In genomic region chr16:410516-411178, GRCh38 we compare ENCODE assay signal across 20 cellular contexts. TPM values are rescaled to one million over a fixed set of nuclear protein-coding genes. Genes with fewer than 3 reads are reported as not detected.
DNase-seq lines count a peak whose midpoint lies in the region; ATAC-seq and TF ChIP-seq lines count a peak whose summit lies in the region.
"Had no signal": no experiment of that assay in that cellular context is flagged by ENCODE, and none has a peak within 500 bp of the region (broad histone marks: within the 10 kb centered on the region; RNA-seq: fewer than 3 reads in every experiment).

No MANE protein-coding gene starts in this region.

- no peaks in the 10 kb centered on the region for H3K27me3 Mint-ChIP-seq in natural killer cell treated with Interleukin-12 subunit alpha and Interleukin-12 subunit beta and Interleukin-15 and Interleukin-18, amount 100 ng/mL, for 72 hours
- H3K27me3 Mint-ChIP-seq in natural killer cell (ENCODE audit: low read depth in 2 of 2) = no peaks in the 10 kb centered on the region
- no peaks in the 10 kb centered on the region for H3K27me3 Mint-ChIP-seq in activated CD4-positive, alpha-beta memory T cell treated with anti-CD3 and anti-CD28 coated beads, Interleukin-2, amount 10 ng/mL, durations not matched to agents 7 days and 5 days
- H3K27me3 Mint-ChIP-seq: IgD-negative memory B cell had no signal

- no peak for DNase-seq in natural killer cell treated with Interleukin-12 subunit alpha and Interleukin-12 subunit beta and Interleukin-15 and Interleukin-18, amount 100 ng/mL, for 72 hours (ENCODE audit: low spot score)
- DNase-seq in natural killer cell (no peak), adrenal gland (peak; percentile 43 to 81 (median 79)), left kidney (ENCODE audit: low read depth, low spot score) (peak; percentile 77), DMS153 (lab: John Stamatoyannopoulos, UW) (no peak)
- DNase-seq in activated CD4-positive, alpha-beta memory T cell treated with anti-CD3 and anti-CD28 coated beads, Interleukin-2, amount 10 ng/mL, durations not matched to agents 7 days and 5 days = no peak
- DNase-seq: C1 segment of cervical spinal cord; CD8-positive, alpha-beta T cell; GOT3; Karpas-422; MV-4-11; NCI-H1417; NCI-H1930; NCI-H69; PC-9; RPMI8226 had no signal

- no peak overlapping the region for H3K4me3 Mint-ChIP-seq in natural killer cell treated with Interleukin-12 subunit alpha and Interleukin-12 subunit beta and Interleukin-15 and Interleukin-18, amount 100 ng/mL, for 72 hours
- no peak overlapping the region for H3K4me3 Mint-ChIP-seq in natural killer cell
- no peak overlapping the region for H3K4me3 Mint-ChIP-seq in activated CD4-positive, alpha-beta memory T cell treated with anti-CD3 and anti-CD28 coated beads, Interleukin-2, amount 10 ng/mL, durations not matched to agents 7 days and 5 days
- H3K4me3 Mint-ChIP-seq: CD8-positive, alpha-beta T cell; IgD-negative memory B cell had no signal

- H3K4me1 ChIP-seq in adrenal gland (replicated peaks in 1 of 2) = peaks cover 0 to 8% of the 10 kb centered on the region in 2 donors

- peak overlapping the region in 3 of 5 donors; percentile 0 to 75 (median 60) for H3K27ac ChIP-seq in adrenal gland
- H3K27ac ChIP-seq: PC-9 had no signal

- no peaks in the 10 kb centered on the region for H3K36me3 ChIP-seq in adrenal gland (replicated peaks in 1 of 2)

- WGBS in adrenal gland, 4 donors = 44 to 66% (median 63%) methylated on average over 9 to 36 of the region's 36 CpGs

- H3K36me3 Mint-ChIP-seq in natural killer cell treated with Interleukin-12 subunit alpha and Interleukin-12 subunit beta and Interleukin-15 and Interleukin-18, amount 100 ng/mL, for 72 hours = no peaks in the 10 kb centered on the region
- H3K36me3 Mint-ChIP-seq in natural killer cell = no peaks in the 10 kb centered on the region
- H3K36me3 Mint-ChIP-seq in activated CD4-positive, alpha-beta memory T cell treated with anti-CD3 and anti-CD28 coated beads, Interleukin-2, amount 10 ng/mL, durations not matched to agents 7 days and 5 days (ENCODE audit: low read depth) = no peaks in the 10 kb centered on the region
- H3K36me3 Mint-ChIP-seq: CD8-positive, alpha-beta T cell; IgD-negative memory B cell had no signal

- TF ChIP-seq POLR2A in adrenal gland (IDR thresholded peaks at IDR 0.05) = peak in 1 of 2 donors; percentile 15

- H3K4me1 Mint-ChIP-seq in natural killer cell treated with Interleukin-12 subunit alpha and Interleukin-12 subunit beta and Interleukin-15 and Interleukin-18, amount 100 ng/mL, for 72 hours (ENCODE audit: low read depth in 2 of 2) = no peaks in the 10 kb centered on the region
- no peaks in the 10 kb centered on the region for H3K4me1 Mint-ChIP-seq in natural killer cell
- H3K4me1 Mint-ChIP-seq in activated CD4-positive, alpha-beta memory T cell treated with anti-CD3 and anti-CD28 coated beads, Interleukin-2, amount 10 ng/mL, durations not matched to agents 7 days and 5 days = no peaks in the 10 kb centered on the region
- H3K4me1 Mint-ChIP-seq: IgD-negative memory B cell had no signal

- CTCF ChIA-PET in activated CD4-positive, alpha-beta memory T cell treated with anti-CD3 and anti-CD28 coated beads, Interleukin-2, amount 10 ng/mL, durations not matched to agents 7 days and 5 days (lab: Charles Lee) = no interaction called here

- intact Hi-C loops in natural killer cell (cut with micrococcal nuclease) (no loop called here), adrenal gland (cut with DNase I) (no loop called here)

- no peaks in the 10 kb centered on the region for H3K9me3 Mint-ChIP-seq in natural killer cell treated with Interleukin-12 subunit alpha and Interleukin-12 subunit beta and Interleukin-15 and Interleukin-18, amount 100 ng/mL, for 72 hours
- no peaks in the 10 kb centered on the region for H3K9me3 Mint-ChIP-seq in natural killer cell
- no peaks in the 10 kb centered on the region for H3K9me3 Mint-ChIP-seq in activated CD4-positive, alpha-beta memory T cell treated with anti-CD3 and anti-CD28 coated beads, Interleukin-2, amount 10 ng/mL, durations not matched to agents 7 days and 5 days
- H3K9me3 Mint-ChIP-seq: CD8-positive, alpha-beta T cell; IgD-negative memory B cell had no signal

- POLR2A ChIA-PET in activated CD4-positive, alpha-beta memory T cell treated with anti-CD3 and anti-CD28 coated beads, Interleukin-2, amount 10 ng/mL, durations not matched to agents 7 days and 5 days (lab: Charles Lee) = no interaction called here

- no peak overlapping the region for H3K4me3 ChIP-seq in adrenal gland
- H3K4me3 ChIP-seq: PC-9 had no signal

- peak; percentile 18 to 37 for ATAC-seq in natural killer cell treated with Interleukin-12 subunit alpha and Interleukin-12 subunit beta and Interleukin-15 and Interleukin-18, amount 100 ng/mL, for 72 hours
- ATAC-seq in natural killer cell (no peak), HG02870 (IDR thresholded peaks at IDR 0.05; ENCODE audit: unreplicated experiment) (no peak)
- ATAC-seq: CD8-positive, alpha-beta T cell; HCT116; SK-N-SH treated with all-trans-retinoic acid at 6 μM for 48 hours had no signal

- no peak overlapping the region for H3K27ac Mint-ChIP-seq in natural killer cell treated with Interleukin-12 subunit alpha and Interleukin-12 subunit beta and Interleukin-15 and Interleukin-18, amount 100 ng/mL, for 72 hours
- H3K27ac Mint-ChIP-seq in natural killer cell = no peak overlapping the region
- H3K27ac Mint-ChIP-seq in activated CD4-positive, alpha-beta memory T cell treated with anti-CD3 and anti-CD28 coated beads, Interleukin-2, amount 10 ng/mL, durations not matched to agents 7 days and 5 days = no peak overlapping the region
- H3K27ac Mint-ChIP-seq: CD8-positive, alpha-beta T cell; IgD-negative memory B cell had no signal

- no peaks in the 10 kb centered on the region for H3K27me3 ChIP-seq in adrenal gland

- TF ChIP-seq CTCF in natural killer cell (IDR thresholded peaks at IDR 0.05) = no peak
- TF ChIP-seq CTCF in adrenal gland (IDR thresholded peaks at IDR 0.05) = no peak

- H3K9me3 ChIP-seq in adrenal gland (replicated peaks in 1 of 3) = no peaks in the 10 kb centered on the region

RNA-seq across cellular contexts. Expression of gene DECR2, which starts 9.0 kb away (rescaled TPM):
- total RNA-seq in natural killer cell treated with Interleukin-12 subunit alpha and Interleukin-12 subunit beta and Interleukin-15 and Interleukin-18, amount 100 ng/mL, for 72 hours = 10 to 100 TPM in 1 of 2 donors, 1 to 10 TPM in 1; 4.5 to 28.6 TPM
- total RNA-seq in natural killer cell (10 to 100 TPM in 2 of 3 donors, 1 to 10 TPM in 1; 9.5 to 13.0 (median 12.9) TPM), adrenal gland (10 to 100 TPM; 29.6 to 65.5 (median 41.7) TPM)
- 100 to 1,000 TPM in 2 of 3 donors, 1 to 10 TPM in 1; 5.9 to 143 (median 105) TPM for polyA plus RNA-seq in adrenal gland
- 1 to 10 TPM; 3.0 to 3.3 TPM for total RNA-seq in activated CD4-positive, alpha-beta memory T cell treated with anti-CD3 and anti-CD28 coated beads, Interleukin-2, amount 10 ng/mL, durations not matched to agents 7 days and 5 days

RNA-seq across cellular contexts. Expression of gene NME4, which starts 13.6 kb away (rescaled TPM):
- 1 to 10 TPM; 2.7 to 9.1 TPM for total RNA-seq in natural killer cell treated with Interleukin-12 subunit alpha and Interleukin-12 subunit beta and Interleukin-15 and Interleukin-18, amount 100 ng/mL, for 72 hours
- total RNA-seq in natural killer cell = 10 to 100 TPM; 10.7 to 27.4 (median 25.4) TPM
- total RNA-seq in adrenal gland = 100 to 1,000 TPM; 127 to 214 (median 157) TPM
- 100 to 1,000 TPM in 2 of 3 donors, 10 to 100 TPM in 1; 67.8 to 492 (median 347) TPM for polyA plus RNA-seq in adrenal gland
- total RNA-seq in activated CD4-positive, alpha-beta memory T cell treated with anti-CD3 and anti-CD28 coated beads, Interleukin-2, amount 10 ng/mL, durations not matched to agents 7 days and 5 days = 10 to 100 TPM; 33.9 to 34.0 TPM

RNA-seq across cellular contexts. Expression of gene RAB11FIP3, which starts 14.8 kb away (rescaled TPM):
- 10 to 100 TPM; 21.9 to 53.4 TPM for total RNA-seq in natural killer cell treated with Interleukin-12 subunit alpha and Interleukin-12 subunit beta and Interleukin-15 and Interleukin-18, amount 100 ng/mL, for 72 hours
- total RNA-seq in natural killer cell (10 to 100 TPM; 51.0 to 61.2 (median 55.3) TPM), adrenal gland (10 to 100 TPM; 28.1 to 53.0 (median 40.8) TPM)
- polyA plus RNA-seq in adrenal gland = 10 to 100 TPM; 12.7 to 63.4 (median 44.2) TPM
- 10 to 100 TPM; 21.2 to 25.4 TPM for total RNA-seq in activated CD4-positive, alpha-beta memory T cell treated with anti-CD3 and anti-CD28 coated beads, Interleukin-2, amount 10 ng/mL, durations not matched to agents 7 days and 5 days

RNA-seq across cellular contexts. Expression of gene PGAP6, which starts 28.9 kb away (rescaled TPM):
- 10 to 100 TPM; 39.4 to 46.8 TPM for total RNA-seq in natural killer cell treated with Interleukin-12 subunit alpha and Interleukin-12 subunit beta and Interleukin-15 and Interleukin-18, amount 100 ng/mL, for 72 hours
- total RNA-seq in natural killer cell (10 to 100 TPM; 48.0 to 66.7 (median 54.2) TPM), adrenal gland (10 to 100 TPM; 31.7 to 66.7 (median 47.5) TPM)
- polyA plus RNA-seq in adrenal gland = 10 to 100 TPM; 18.2 to 55.5 (median 39.0) TPM
- total RNA-seq in activated CD4-positive, alpha-beta memory T cell treated with anti-CD3 and anti-CD28 coated beads, Interleukin-2, amount 10 ng/mL, durations not matched to agents 7 days and 5 days = 10 to 100 TPM; 59.2 to 59.9 TPM

RNA-seq across cellular contexts. Expression of gene MRPL28, which starts 40.3 kb away (rescaled TPM):
- total RNA-seq in natural killer cell treated with Interleukin-12 subunit alpha and Interleukin-12 subunit beta and Interleukin-15 and Interleukin-18, amount 100 ng/mL, for 72 hours = 10 to 100 TPM; 80.6 to 98.6 TPM
- 10 to 100 TPM; 33.9 to 38.9 (median 37.5) TPM for total RNA-seq in natural killer cell
- total RNA-seq in adrenal gland = 100 to 1,000 TPM in 3 of 8 donors, 10 to 100 TPM in 5; 65.2 to 132 (median 81.4) TPM
- polyA plus RNA-seq in adrenal gland = 100 to 1,000 TPM in 2 of 3 donors, 10 to 100 TPM in 1; 42.9 to 155 (median 123) TPM
- total RNA-seq in activated CD4-positive, alpha-beta memory T cell treated with anti-CD3 and anti-CD28 coated beads, Interleukin-2, amount 10 ng/mL, durations not matched to agents 7 days and 5 days = 10 to 100 TPM; 71.4 to 72.6 TPM

Comparison
In these comparisons a context has a peak if more than half of its experiments do, and no peak if none do; other contexts are left out.
1. ATAC-seq: peak in natural killer cell treated with Interleukin-12 subunit alpha and Interleukin-12 subunit beta and Interleukin-15 and Interleukin-18, amount 100 ng/mL, for 72 hours (2 of 2); none in natural killer cell (0 of 3) and HG02870 (single experiment).
2. DNase-seq: peak in adrenal gland (7 of 7) and left kidney (single experiment); none in natural killer cell treated with Interleukin-12 subunit alpha and Interleukin-12 subunit beta and Interleukin-15 and Interleukin-18, amount 100 ng/mL, for 72 hours (single experiment), natural killer cell (single experiment), activated CD4-positive, alpha-beta memory T cell treated with anti-CD3 and anti-CD28 coated beads, Interleukin-2, amount 10 ng/mL, durations not matched to agents 7 days and 5 days (single experiment) and DMS153 (single experiment).